In the genomic region with DNA sequence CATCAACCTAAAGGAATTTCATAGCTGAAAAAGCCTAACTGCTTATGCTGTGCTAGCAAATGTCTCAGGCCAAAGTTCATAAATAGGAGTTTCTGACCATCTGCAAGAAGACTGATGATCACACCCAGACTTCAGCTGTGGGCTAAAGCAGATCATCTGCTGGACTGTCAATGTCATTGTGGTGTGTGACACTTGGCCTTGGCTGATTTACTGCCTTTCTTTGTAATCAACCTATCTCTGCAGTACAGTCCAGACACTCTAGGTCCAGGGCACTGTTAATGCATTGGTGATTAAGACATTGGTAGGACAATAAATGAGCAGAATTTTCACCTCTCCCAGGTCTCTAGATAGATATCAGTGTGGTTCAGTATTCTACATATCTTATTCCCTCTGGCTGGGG, we compare ENCODE assay signal across 29 cellular contexts.
"Had no signal": no experiment of that assay in that cellular context is flagged by ENCODE, and none has a peak within 500 bp of the region (broad histone marks: within the 10 kb centered on the region; RNA-seq: fewer than 3 reads in every experiment).

No MANE protein-coding gene starts in this region.

- H3K4me3 ChIP-seq: stomach, suprapubic skin, testis, thoracic aorta, thyroid gland, tibial artery, tibial nerve, transverse colon, upper lobe of left lung, upper lobe of right lung, uterus, vagina had no signal

- H3K4me1 ChIP-seq: suprapubic skin, testis, thyroid gland, tibial artery, tibial nerve, transverse colon, upper lobe of left lung, upper lobe of right lung, uterus, vagina had no signal

- H3K36me3 ChIP-seq: stomach, suprapubic skin, thoracic aorta, thyroid gland, tibial artery, tibial nerve, transverse colon, upper lobe of left lung, upper lobe of right lung, uterus, vagina had no signal

- H3K27ac ChIP-seq: stomach, suprapubic skin, testis, thoracic aorta, thyroid gland, tibial artery, tibial nerve, transverse colon, upper lobe of left lung, upper lobe of right lung, uterus, vagina had no signal

- H3K27me3 ChIP-seq: stomach, suprapubic skin, testis, thyroid gland, tibial artery, tibial nerve, transverse colon, upper lobe of left lung, upper lobe of right lung, uterus, vagina had no signal

- DNase-seq: stimulated activated CD4-positive, alpha-beta T cell treated with anti-CD3 and anti-CD28 coated beads, Interleukin-2, amount 100 ng/mL, for 48 hours; stimulated activated CD4-positive, alpha-beta T cell treated with anti-CD3 and anti-CD28 coated beads, Interleukin-4, amount 100 ng/mL, for 1 hour; stimulated activated CD4-positive, alpha-beta T cell treated with anti-CD3 and anti-CD28 coated beads, Interleukin-4, amount 100 ng/mL, for 24 hours; stimulated activated CD4-positive, alpha-beta T cell treated with anti-CD3 and anti-CD28 coated beads, Interleukin-4, amount 100 ng/mL, for 4 hours; stimulated activated CD8-positive, alpha-beta memory T cell treated with anti-CD3 and anti-CD28 coated beads, Interleukin-4, amount 100 ng/mL, for 48 hours; stimulated activated naive B cell treated with anti-CD40 and anti-IgM and Interleukin-4, amounts not matched to agents 10 μg/mL and 1 μg/mL and 100 μg/mL, for 72 hours; stimulated activated naive CD4-positive, alpha-beta T cell; stimulated activated naive CD4-positive, alpha-beta T cell treated with Interleukin-2 at 50 U/mL for 16 hours; stimulated activated naive CD8-positive, alpha-beta T cell treated with anti-CD3 and anti-CD28 coated beads, Interleukin-15, amount 100 ng/mL, for 72 hours; stimulated activated naive CD8-positive, alpha-beta T cell treated with anti-CD3 and anti-CD28 coated beads, Interleukin-15, Interleukin-2, amounts not matched to agents 100 U/mL and 50 U/mL, for 24 hours; stomach; substantia nigra; testis; thyroid gland; tibial artery; transverse colon; trophoblast cell; upper lobe of left lung; upper lobe of right lung; uterus had no signal

- H3K9me3 ChIP-seq: suprapubic skin, testis, thoracic aorta, thyroid gland, upper lobe of left lung, upper lobe of right lung, uterus, vagina had no signal

- H3K36me3 Mint-ChIP-seq: stimulated activated effector memory CD8-positive, alpha-beta T cell treated with anti-CD3 and anti-CD28 coated beads, Interleukin-12 subunit alpha, Interleukin-12 subunit beta, amount 100 ng/mL, for 72 hours; stimulated activated memory B cell treated with anti-CD40 and anti-IgM and Interleukin-4, amounts not matched to agents 10 μg/mL and 1 μg/mL and 100 μg/mL, for 72 hours; stimulated activated naive B cell treated with anti-CD40 and anti-IgM and Interleukin-4, amounts not matched to agents 10 μg/mL and 1 μg/mL and 100 μg/mL, for 72 hours; type B pancreatic cell had no signal

- H3K9me3 Mint-ChIP-seq: stimulated activated effector memory CD8-positive, alpha-beta T cell treated with anti-CD3 and anti-CD28 coated beads, Interleukin-12 subunit alpha, Interleukin-12 subunit beta, amount 100 ng/mL, for 72 hours; stimulated activated naive CD8-positive, alpha-beta T cell treated with anti-CD3 and anti-CD28 coated beads, Interleukin-15, amount 100 ng/mL, for 72 hours; type B pancreatic cell had no signal

- H3K4me1 Mint-ChIP-seq: stimulated activated effector memory CD8-positive, alpha-beta T cell treated with anti-CD3 and anti-CD28 coated beads, Interleukin-12 subunit alpha, Interleukin-12 subunit beta, amount 100 ng/mL, for 72 hours; stimulated activated memory B cell treated with anti-CD40 and anti-IgM and Interleukin-4, amounts not matched to agents 10 μg/mL and 1 μg/mL and 100 μg/mL, for 72 hours; stimulated activated naive B cell treated with anti-CD40 and anti-IgM and Interleukin-4, amounts not matched to agents 10 μg/mL and 1 μg/mL and 100 μg/mL, for 72 hours; stimulated activated naive CD8-positive, alpha-beta T cell treated with anti-CD3 and anti-CD28 coated beads, Interleukin-15, amount 100 ng/mL, for 72 hours had no signal

- H3K4me3 Mint-ChIP-seq: stimulated activated effector memory CD8-positive, alpha-beta T cell treated with anti-CD3 and anti-CD28 coated beads, Interleukin-12 subunit alpha, Interleukin-12 subunit beta, amount 100 ng/mL, for 72 hours; stimulated activated memory B cell treated with anti-CD40 and anti-IgM and Interleukin-4, amounts not matched to agents 10 μg/mL and 1 μg/mL and 100 μg/mL, for 72 hours; stimulated activated naive B cell treated with anti-CD40 and anti-IgM and Interleukin-4, amounts not matched to agents 10 μg/mL and 1 μg/mL and 100 μg/mL, for 72 hours; stimulated activated naive CD8-positive, alpha-beta T cell treated with anti-CD3 and anti-CD28 coated beads, Interleukin-15, amount 100 ng/mL, for 72 hours; stimulated activated naive CD8-positive, alpha-beta T cell treated with anti-CD3 and anti-CD28 coated beads, Interleukin-15, Interleukin-2, amounts not matched to agents 100 ng/mL and 50 ng/mL, for 24 hours; type B pancreatic cell had no signal

- H3K27ac Mint-ChIP-seq: stimulated activated effector memory CD8-positive, alpha-beta T cell treated with anti-CD3 and anti-CD28 coated beads, Interleukin-12 subunit alpha, Interleukin-12 subunit beta, amount 100 ng/mL, for 72 hours; stimulated activated memory B cell treated with anti-CD40 and anti-IgM and Interleukin-4, amounts not matched to agents 10 μg/mL and 1 μg/mL and 100 μg/mL, for 72 hours; stimulated activated naive B cell treated with anti-CD40 and anti-IgM and Interleukin-4, amounts not matched to agents 10 μg/mL and 1 μg/mL and 100 μg/mL, for 72 hours; stimulated activated naive CD8-positive, alpha-beta T cell treated with anti-CD3 and anti-CD28 coated beads, Interleukin-15, amount 100 ng/mL, for 72 hours; stimulated activated naive CD8-positive, alpha-beta T cell treated with anti-CD3 and anti-CD28 coated beads, Interleukin-15, Interleukin-2, amounts not matched to agents 100 ng/mL and 50 ng/mL, for 24 hours; type B pancreatic cell had no signal

- ATAC-seq: stimulated activated effector memory CD8-positive, alpha-beta T cell treated with anti-CD3 and anti-CD28 coated beads, Interleukin-12 subunit alpha, Interleukin-12 subunit beta, amount 100 ng/mL, for 72 hours; stimulated activated memory B cell treated with anti-CD40 and anti-IgM and Interleukin-4, amounts not matched to agents 10 μg/mL and 1 μg/mL and 100 μg/mL, for 72 hours; stimulated activated naive B cell treated with anti-CD40 and anti-IgM and Interleukin-4, amounts not matched to agents 10 μg/mL and 1 μg/mL and 100 μg/mL, for 72 hours; stimulated activated naive CD8-positive, alpha-beta T cell treated with anti-CD3 and anti-CD28 coated beads, Interleukin-15, amount 100 ng/mL, for 72 hours; stimulated activated naive CD8-positive, alpha-beta T cell treated with anti-CD3 and anti-CD28 coated beads, Interleukin-15, Interleukin-2, amounts not matched to agents 100 U/mL and 50 U/mL, for 24 hours; upper lobe of right lung had no signal

- FAIRE-seq: urothelium cell line had no signal
